ENCODE assay signal across 12 cellular contexts in the genomic region with DNA sequence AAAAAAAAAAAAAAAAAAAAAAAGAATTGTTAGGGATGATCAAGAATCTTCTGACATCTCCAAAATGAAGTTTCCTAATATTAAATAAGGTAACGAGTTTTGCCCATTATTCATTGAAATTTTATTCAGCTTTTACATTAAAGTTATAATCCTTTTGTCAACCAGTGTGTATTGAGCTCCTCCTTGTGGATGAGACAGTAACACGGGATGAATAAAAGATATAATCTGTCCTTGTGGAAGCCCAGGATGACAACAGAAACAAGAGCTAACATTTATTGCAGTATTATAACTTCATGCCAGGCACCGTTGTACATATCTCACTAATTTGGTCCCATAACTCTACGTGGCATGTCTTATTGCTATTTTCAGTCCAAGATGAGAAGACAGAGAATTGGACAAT. TPM values are rescaled to one million over a fixed set of nuclear protein-coding genes. Genes with fewer than 3 reads are reported as not detected.
A peak's percentile ranks its signal among the peaks of the same experiment; 100 is the strongest.
DNase-seq lines count a peak whose midpoint lies in the region; ATAC-seq, FAIRE-seq and TF ChIP-seq lines count a peak whose summit lies in the region.
"Had no signal": no experiment of that assay in that cellular context is flagged by ENCODE, and none has a peak within 500 bp of the region (broad histone marks: within the 10 kb centered on the region; RNA-seq: fewer than 3 reads in every experiment).

No MANE protein-coding gene starts in this region.

- CTCF ChIA-PET in H1 (lab: Charles Lee; ENCODE audit: partially characterized antibody), result interaction anchor here (0.6 to 8.1 kb wide), 32 partner anchors 11 to 1154 kb away, joined by 3 to 109 read pairs (median 5); no protein-coding TSS in a partner anchor

- H3K23me2 ChIP-seq in H1 (ENCODE audit: low read depth, low read length), result no peaks in the 10 kb centered on the region

- no peak overlapping the region for H2AFZ ChIP-seq in H1 (ENCODE audit: low read length)
- no peak overlapping the region for H2AFZ ChIP-seq in osteoblast (ENCODE audit: low read length)

- H2BK20ac ChIP-seq in H1 (ENCODE audit: low read length), result no peak overlapping the region

- POLR2A ChIA-PET in H1 (lab: Charles Lee; ENCODE audit: partially characterized antibody), result no interaction called here

- no peak for FAIRE-seq in H1 (lab: Jason Lieb, UNC)
- FAIRE-seq: GM12892 had no signal

- no peak overlapping the region for H3K27ac ChIP-seq in H1 (ENCODE audit: low read depth, low read length)
- no peak overlapping the region for H3K27ac ChIP-seq in osteoblast (ENCODE audit: low read depth, low read length)

- H3K27me3 ChIP-seq in H1 (replicated peaks in 1 of 4; ENCODE audit: control insufficient read depth in 3 of 4, extremely low read depth in 1 of 4, insufficient read depth in 3 of 4, low read length in 3 of 4), result no peaks in the 10 kb centered on the region
- no peaks in the 10 kb centered on the region for H3K27me3 ChIP-seq in osteoblast (ENCODE audit: insufficient read depth, low read length)

- no peak overlapping the region for H3K9ac ChIP-seq in H1 (replicated peaks in 1 of 4; ENCODE audit: extremely low read depth in 1 of 4, low read depth in 3 of 4, low read length in 3 of 4)

- H4K20me1 ChIP-seq in H1 (replicated peaks in 1 of 2; ENCODE audit: control insufficient read depth in 1 of 2, insufficient read depth in 2 of 2, low read length in 2 of 2), result no peaks in the 10 kb centered on the region
- no peaks in the 10 kb centered on the region for H4K20me1 ChIP-seq in osteoblast (ENCODE audit: insufficient read depth, low read length)

- TF ChIP-seq CTCF in H1 (IDR thresholded peaks at IDR 0.05; ENCODE audit: control extremely low read depth in 1 of 3, insufficient read depth in 1 of 3, low read depth in 1 of 3, low read length in 3 of 3), result peak in 2 of 3 experiments; percentile 28 to 45; a peak in 2 of 4 replicates
- TF ChIP-seq CTCF in osteoblast (IDR thresholded peaks at IDR 0.05; ENCODE audit: extremely low read depth, low read depth, low read length), result peak; percentile 63

- H2BK120ac ChIP-seq in H1 (replicated peaks; ENCODE audit: low read depth, low read length), result no peak overlapping the region

- no peaks in the 10 kb centered on the region for H3K79me2 ChIP-seq in H1 (ENCODE audit: control insufficient read depth in 1 of 2, insufficient read depth in 2 of 2, low read length in 2 of 2)
- no peaks in the 10 kb centered on the region for H3K79me2 ChIP-seq in osteoblast (ENCODE audit: insufficient read depth, low read length)

- no peak overlapping the region for H3K4me3 ChIP-seq in H1 (ENCODE audit: extremely low read depth in 1 of 4, insufficient read depth in 2 of 4, low read depth in 3 of 4, low read length in 4 of 4)
- no peak overlapping the region for H3K4me3 ChIP-seq in osteoblast (ENCODE audit: insufficient read depth, low read length)
- H3K4me3 ChIP-seq: lung had no signal

- WGBS in H1 (ENCODE audit: extremely low coverage in 1 of 2, insufficient coverage in 1 of 2, insufficient read length in 1 of 2, insufficient replicate concordance in 2 of 2, low coverage in 1 of 2, low lambda C conversion rate in 2 of 2, missing lambda C conversion rate in 1 of 2), 2 experiments, result 75% methylated on average over 4 of the region's 4 CpGs; no CpG with 5 or more reads in 1 of the 2 experiments

- no peak overlapping the region for H2AK5ac ChIP-seq in H1 (ENCODE audit: low read depth, low read length)

- peak; percentile 66 for TF ChIP-seq RAD21 in H1 (IDR thresholded peaks at IDR 0.05 in 1 of 2, conservative IDR thresholded peaks at IDR 0.05 in 1 of 2; ENCODE audit: low read depth in 2 of 2, low read length in 2 of 2)

- no peak overlapping the region for H4K91ac ChIP-seq in H1 (replicated peaks; ENCODE audit: insufficient read length, low read length)

- ATAC-seq in GM18867 (IDR thresholded peaks at IDR 0.05; ENCODE audit: unreplicated experiment), result no peak
- no peak for ATAC-seq in GM19395 (IDR thresholded peaks at IDR 0.05; ENCODE audit: unreplicated experiment)
- no peak for ATAC-seq in HG02870 (IDR thresholded peaks at IDR 0.05; ENCODE audit: unreplicated experiment)
- ATAC-seq: effector memory CD8-positive, alpha-beta T cell had no signal

- no peaks in the 10 kb centered on the region for H3K79me1 ChIP-seq in H1 (ENCODE audit: low read depth, low read length)

- H3K4me1 ChIP-seq in H1 (replicated peaks in 1 of 4; ENCODE audit: control insufficient read depth in 3 of 4, insufficient read depth in 4 of 4, low read length in 3 of 4) (no peaks in the 10 kb centered on the region; a peak in 1 of 7 replicates), osteoblast (ENCODE audit: insufficient read depth, low read length) (no peaks in the 10 kb centered on the region)

- H3K4me2 ChIP-seq in H1 (ENCODE audit: insufficient read depth in 1 of 2, low read depth in 2 of 2, low read length in 2 of 2) (no peak overlapping the region), osteoblast (ENCODE audit: insufficient read depth, low read length) (no peak overlapping the region)

- H2BK12ac ChIP-seq in H1 (ENCODE audit: low read depth, low read length), result no peak overlapping the region

- no peak overlapping the region for H2BK15ac ChIP-seq in H1 (ENCODE audit: low read length)

- no peak overlapping the region for H3K56ac ChIP-seq in H1 (replicated peaks; ENCODE audit: insufficient read length, low read depth, low read length)

- no peaks in the 10 kb centered on the region for H3K36me3 ChIP-seq in H1 (ENCODE audit: control insufficient read depth in 2 of 4, insufficient read depth in 4 of 4, low read length in 3 of 4)
- no peaks in the 10 kb centered on the region for H3K36me3 ChIP-seq in osteoblast (ENCODE audit: insufficient read depth, low read length)

- no peak overlapping the region for H3K18ac ChIP-seq in H1 (ENCODE audit: extremely low read depth, low read length)

- no peaks in the 10 kb centered on the region for H3K9me3 ChIP-seq in H1 (ENCODE audit: insufficient read depth in 2 of 2, low read depth in 1 of 2, low read length in 1 of 2)
- H3K9me3 ChIP-seq in osteoblast (ENCODE audit: low read depth, low read length), result no peaks in the 10 kb centered on the region

- H4K5ac ChIP-seq in H1 (ENCODE audit: insufficient read length, low read depth, low read length), result no peak overlapping the region

- DNase-seq in ELR (ENCODE audit: low read depth) (peak; percentile 76), NCI-H1092 treated with DMSO at 0.1 percent for 48 hours (lab: John Stamatoyannopoulos, UW) (peak; percentile 7), H1 (ENCODE audit: low read depth in 1 of 2, low spot score in 2 of 2) (no peak), osteoblast (ENCODE audit: insufficient read length, low spot score, missing footprints) (no peak), iPS-NIHi7 (ENCODE audit: extremely low spot score) (no peak)
- DNase-seq: effector memory CD8-positive, alpha-beta T cell; substantia nigra had no signal

- no peak for TF ChIP-seq EP300 in H1 (IDR thresholded peaks at IDR 0.05; ENCODE audit: borderline replicate concordance in 1 of 2, low read depth in 2 of 2, low read length in 2 of 2)

- H3K23ac ChIP-seq in H1 (ENCODE audit: insufficient read length), result no peak overlapping the region

- no peak overlapping the region for H4K8ac ChIP-seq in H1 (ENCODE audit: extremely low read depth, insufficient read depth, low read length)

- no peak overlapping the region for H3K14ac ChIP-seq in H1 (ENCODE audit: insufficient read length)

- no peak overlapping the region for H2BK5ac ChIP-seq in H1 (ENCODE audit: low read depth, low read length)

- H3K4ac ChIP-seq in H1 (replicated peaks; ENCODE audit: insufficient read length, low read depth, low read length), result no peak overlapping the region

- no peak for TF ChIP-seq POLR2A in H1 (IDR thresholded peaks at IDR 0.05; ENCODE audit: control extremely low read depth in 1 of 2, low read depth in 2 of 2, low read length in 2 of 2)

TF ChIP-seq in H1, 55 proteins besides CTCF, POLR2A, EP300 and RAD21 (continues in another document):
- no peak for TF ChIP-seq TAF1 (IDR thresholded peaks at IDR 0.05; ENCODE audit: low read depth, low read length)
- no peak for TF ChIP-seq CBX8 (IDR thresholded peaks at IDR 0.05; ENCODE audit: borderline replicate concordance, low read depth, low read length)
- no peak for TF ChIP-seq MAFK (IDR thresholded peaks at IDR 0.05; ENCODE audit: low read depth, low read length)
- no peak for TF ChIP-seq FOSL1 (IDR thresholded peaks at IDR 0.05; ENCODE audit: insufficient read depth, low read depth, low read length)
- TF ChIP-seq, protein P1, sequence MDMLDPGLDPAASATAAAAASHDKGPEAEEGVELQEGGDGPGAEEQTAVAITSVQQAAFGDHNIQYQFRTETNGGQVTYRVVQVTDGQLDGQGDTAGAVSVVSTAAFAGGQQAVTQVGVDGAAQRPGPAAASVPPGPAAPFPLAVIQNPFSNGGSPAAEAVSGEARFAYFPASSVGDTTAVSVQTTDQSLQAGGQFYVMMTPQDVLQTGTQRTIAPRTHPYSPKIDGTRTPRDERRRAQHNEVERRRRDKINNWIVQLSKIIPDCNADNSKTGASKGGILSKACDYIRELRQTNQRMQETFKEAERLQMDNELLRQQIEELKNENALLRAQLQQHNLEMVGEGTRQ (IDR thresholded peaks at IDR 0.05; ENCODE audit: low read length), result no peak
- TF ChIP-seq SP4 (IDR thresholded peaks at IDR 0.05; ENCODE audit: low read length), result no peak
- no peak for TF ChIP-seq CREB1 (IDR thresholded peaks at IDR 0.05)
- TF ChIP-seq NANOG (IDR thresholded peaks at IDR 0.05; ENCODE audit: insufficient read depth, low read depth, low read length, poor library complexity, severe bottlenecking), result no peak

RNA-seq across cellular contexts. Expression of a gene that starts 33.4 kb away (rescaled TPM):
- total RNA-seq in H1 (2021; fragmentation: NEBNext Ultra II Directional; extraction: Animal tissue kit (Norgen Biotek cat#: 25700)), result not detected in 2 replicates
- not detected in 2 replicates for polyA plus RNA-seq in H1 (2011; rRNA removed)
- polyA plus RNA-seq in H1 (2011; cell fraction: cytosol; rRNA removed), result not detected
- not detected for polyA plus RNA-seq in H1 (2011; cell fraction: nucleus; rRNA removed)
- not detected in 4 replicates for polyA plus RNA-seq in H1 (2012, experiment 1 of 2)
- not detected for polyA plus RNA-seq in H1 (2012, experiment 2 of 2)
- polyA plus RNA-seq in H1 (2013, experiment 1 of 2), result not detected
- 0.15 TPM for polyA plus RNA-seq in H1 (2013, experiment 2 of 2)
- polyA minus RNA-seq in H1 (2011; rRNA and poly(A)+ RNA removed), result not detected in 2 replicates
- not detected for polyA minus RNA-seq in H1 (2011; cell fraction: cytosol; rRNA and poly(A)+ RNA removed)
- polyA minus RNA-seq in H1 (2011; cell fraction: nucleus; rRNA and poly(A)+ RNA removed), result not detected
- total RNA-seq in osteoblast, result 0.36 and 0.88 TPM in 2 replicates

RNA-seq across cellular contexts. Expression of a gene that starts 39.0 kb away (rescaled TPM):
- total RNA-seq in H1 (2021; fragmentation: NEBNext Ultra II Directional; extraction: Animal tissue kit (Norgen Biotek cat#: 25700)), result not detected in 2 replicates
- polyA plus RNA-seq in H1 (2011; rRNA removed), result not detected in 2 replicates
- not detected for polyA plus RNA-seq in H1 (2011; cell fraction: cytosol; rRNA removed)
- not detected for polyA plus RNA-seq in H1 (2011; cell fraction: nucleus; rRNA removed)
- polyA plus RNA-seq in H1 (2012, experiment 1 of 2), result not detected in 4 replicates
- not detected for polyA plus RNA-seq in H1 (2012, experiment 2 of 2)
- polyA plus RNA-seq in H1 (2013, experiment 1 of 2), result not detected
- polyA plus RNA-seq in H1 (2013, experiment 2 of 2), result not detected
- polyA minus RNA-seq in H1 (2011; rRNA and poly(A)+ RNA removed), result not detected in 2 replicates
- polyA minus RNA-seq in H1 (2011; cell fraction: cytosol; rRNA and poly(A)+ RNA removed), result not detected
- not detected for polyA minus RNA-seq in H1 (2011; cell fraction: nucleus; rRNA and poly(A)+ RNA removed)
- not detected in 2 replicates for total RNA-seq in osteoblast
- total RNA-seq: lung had no signal

Comparison
In these comparisons a context has a peak if more than half of its experiments do, and no peak if none do; other contexts are left out.
1. DNase-seq: peak in ELR (single experiment) and NCI-H1092 treated with DMSO at 0.1 percent for 48 hours (single experiment); none in H1 (0 of 2), osteoblast (single experiment) and iPS-NIHi7 (single experiment).